17 cellular contexts compared by ENCODE assay signal in the genomic region with DNA sequence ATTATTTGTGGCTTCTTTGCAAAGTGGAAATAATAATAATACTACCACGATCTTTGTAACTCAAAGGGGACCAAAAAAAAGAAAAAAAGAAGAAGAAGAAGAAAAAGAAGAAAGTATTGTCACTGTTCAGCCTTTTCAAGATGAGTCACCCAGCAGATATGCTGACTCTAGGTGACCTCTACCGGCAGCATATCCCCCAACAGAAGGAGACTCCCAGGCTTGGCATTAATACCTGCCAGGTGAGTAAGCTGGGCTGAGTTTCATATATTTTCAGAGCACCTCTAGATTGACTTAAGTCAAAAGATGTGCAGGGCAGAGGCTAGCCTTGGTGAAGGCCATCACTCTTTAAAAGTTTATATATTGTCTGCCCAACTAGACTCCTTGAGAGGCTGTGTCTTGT. TPM values are rescaled to one million over a fixed set of nuclear protein-coding genes. Genes with fewer than 3 reads are reported as not detected.
DNase-seq lines count a peak whose midpoint lies in the region; ATAC-seq and TF ChIP-seq lines count a peak whose summit lies in the region.
"Had no signal": no experiment of that assay in that cellular context is flagged by ENCODE, and none has a peak within 500 bp of the region (broad histone marks: within the 10 kb centered on the region; RNA-seq: fewer than 3 reads in every experiment).

No MANE protein-coding gene starts in this region.

- H3K79me2 ChIP-seq in GM23248 (ENCODE audit: insufficient read depth) (no peaks in the 10 kb centered on the region), mesendoderm (ENCODE audit: control insufficient read depth, insufficient read depth, low read length) (no peaks in the 10 kb centered on the region)

- H3K36me3 Mint-ChIP-seq in endodermal cell (ENCODE audit: low read depth), result no peaks in the 10 kb centered on the region

- H3K36me3 ChIP-seq in GM23248 (ENCODE audit: low read depth), result no peaks in the 10 kb centered on the region
- H3K36me3 ChIP-seq in endodermal cell (ENCODE audit: control insufficient read depth, insufficient read depth, low read length), result no peaks in the 10 kb centered on the region
- no peaks in the 10 kb centered on the region for H3K36me3 ChIP-seq in mesendoderm (ENCODE audit: control insufficient read depth, insufficient read depth, low read length)

- CTCF ChIA-PET in RWPE1 (lab: Yijun Ruan, JAX), result no interaction called here

- H3K4me1 ChIP-seq in GM23248 (ENCODE audit: insufficient read depth) (peaks cover 37% of the 10 kb centered on the region), endodermal cell (ENCODE audit: control insufficient read depth, insufficient read depth, low read length) (no peaks in the 10 kb centered on the region), mesendoderm (ENCODE audit: control insufficient read depth, low read depth, low read length) (no peaks in the 10 kb centered on the region)
- H3K4me1 ChIP-seq: A549 had no signal

- H4K8ac ChIP-seq in mesendoderm (ENCODE audit: low read depth, low read length), result no peak overlapping the region

- no peak overlapping the region for H3K18ac ChIP-seq in mesendoderm (ENCODE audit: low read length)

- H3K9me3 Mint-ChIP-seq in endodermal cell, result peaks cover 2% of the 10 kb centered on the region
- no peaks in the 10 kb centered on the region for H3K9me3 Mint-ChIP-seq in stimulated activated naive CD8-positive, alpha-beta T cell treated with anti-CD3 and anti-CD28 coated beads, Interleukin-15, amount 100 ng/mL, for 72 hours

- no peak overlapping the region for H3K56ac ChIP-seq in mesendoderm (ENCODE audit: low read length)

- peaks cover 39% of the 10 kb centered on the region for H3F3A ChIP-seq in GM23248 (ENCODE audit: insufficient read depth)

- H3K79me1 ChIP-seq in mesendoderm (ENCODE audit: low read length), result no peaks in the 10 kb centered on the region

- H3K4me3 ChIP-seq in GM23248, result no peak overlapping the region
- no peak overlapping the region for H3K4me3 ChIP-seq in endodermal cell (ENCODE audit: low read length)
- no peak overlapping the region for H3K4me3 ChIP-seq in mesendoderm (ENCODE audit: low read length)
- H3K4me3 ChIP-seq: A549, K562 had no signal

- no peak overlapping the region for H2AK5ac ChIP-seq in mesendoderm (ENCODE audit: low read length)

- no peak overlapping the region for H2BK120ac ChIP-seq in mesendoderm (ENCODE audit: low read depth, low read length)

- no peak overlapping the region for H3K4ac ChIP-seq in mesendoderm (ENCODE audit: low read depth, low read length)

- no peak overlapping the region for H2BK5ac ChIP-seq in mesendoderm (ENCODE audit: low read length)

- TF ChIP-seq CTCF in RWPE1 (conservative IDR thresholded peaks at IDR 0.05; ENCODE audit: low read depth) (no peak), endodermal cell (conservative IDR thresholded peaks at IDR 0.05) (peak; percentile 42)

- H2AFZ ChIP-seq in GM23248, result no peak overlapping the region

- H4K5ac ChIP-seq in mesendoderm (ENCODE audit: low read length), result no peak overlapping the region

- WGBS in GM23248 (ENCODE audit: low coverage in 1 of 2, low lambda C conversion rate in 2 of 2, missing lambda C conversion rate in 2 of 2), 2 experiments, result 11% methylated on average over 2 of the region's 2 CpGs
- WGBS in endodermal cell (ENCODE audit: insufficient coverage in 1 of 2, insufficient read length in 1 of 2), 2 experiments, result 28 to 60% methylated on average over 1 to 2 of the region's 2 CpGs
- no CpG with 5 or more reads among the region's 2 CpGs for WGBS in mesendoderm (ENCODE audit: extremely low coverage, insufficient coverage, low lambda C conversion rate)

- H4K20me1 ChIP-seq in GM23248 (ENCODE audit: insufficient read depth), result no peaks in the 10 kb centered on the region

- no peak overlapping the region for H2BK15ac ChIP-seq in mesendoderm (replicated peaks; ENCODE audit: low read depth)

- in situ Hi-C loops in GM23248 (cut with MboI), result no loop called here

- H3K27ac Mint-ChIP-seq in endodermal cell, result no peak overlapping the region
- H3K27ac Mint-ChIP-seq in stimulated activated naive CD8-positive, alpha-beta T cell treated with anti-CD3 and anti-CD28 coated beads, Interleukin-15, amount 100 ng/mL, for 72 hours, result no peak overlapping the region

- H3K4me2 ChIP-seq in GM23248 (ENCODE audit: unreplicated experiment) (no peak overlapping the region), mesendoderm (ENCODE audit: low read length) (no peak overlapping the region)
- H3K4me2 ChIP-seq: A549 had no signal

- H3K9ac ChIP-seq in GM23248 (no peak overlapping the region), endodermal cell (ENCODE audit: extremely low read depth, low read length, poor library complexity, severe bottlenecking) (no peak overlapping the region), mesendoderm (ENCODE audit: low read length) (no peak overlapping the region)

- peaks cover 17% of the 10 kb centered on the region for H3K27me3 Mint-ChIP-seq in endodermal cell (ENCODE audit: insufficient read depth)
- H3K27me3 Mint-ChIP-seq in stimulated activated naive CD8-positive, alpha-beta T cell treated with anti-CD3 and anti-CD28 coated beads, Interleukin-15, amount 100 ng/mL, for 72 hours, result peaks cover 55% of the 10 kb centered on the region

- peak; percentile 16 for DNase-seq in GM23248
- peak; percentile 68 for DNase-seq in RWPE1 (ENCODE audit: low spot score)
- DNase-seq in endodermal cell, result peak; percentile 52
- peak; percentile 54 for DNase-seq in mesendoderm
- no peak for DNase-seq in stimulated activated naive CD8-positive, alpha-beta T cell treated with anti-CD3 and anti-CD28 coated beads, Interleukin-15, amount 100 ng/mL, for 72 hours
- no peak for DNase-seq in stimulated activated naive CD4-positive, alpha-beta T cell treated with Interleukin-2 at 50 U/mL for 16 hours (lab: John Stamatoyannopoulos, UW)
- DNase-seq: C1 segment of cervical spinal cord, H7, NCI-H1048, NCI-H1436 treated with DMSO at 0.1 percent for 48 hours, NCI-H2081, NCI-H510A, NCI-H774 had no signal

- no peak for ATAC-seq in GM18867 (IDR thresholded peaks at IDR 0.05; ENCODE audit: unreplicated experiment)
- no peak for ATAC-seq in stimulated activated naive CD8-positive, alpha-beta T cell treated with anti-CD3 and anti-CD28 coated beads, Interleukin-15, amount 100 ng/mL, for 72 hours
- ATAC-seq: A549, K562, Right ventricle myocardium inferior had no signal

- no peaks in the 10 kb centered on the region for H3K9me2 ChIP-seq in GM23248 (ENCODE audit: insufficient read depth)

- H3K9me3 ChIP-seq in GM23248 (ENCODE audit: low read depth) (no peaks in the 10 kb centered on the region), endodermal cell (ENCODE audit: control insufficient read depth, low read length) (no peaks in the 10 kb centered on the region)
- H3K9me3 ChIP-seq: A549 had no signal

- peaks cover 4% of the 10 kb centered on the region for H3K4me1 Mint-ChIP-seq in endodermal cell
- no peaks in the 10 kb centered on the region for H3K4me1 Mint-ChIP-seq in stimulated activated naive CD8-positive, alpha-beta T cell treated with anti-CD3 and anti-CD28 coated beads, Interleukin-15, amount 100 ng/mL, for 72 hours

- POLR2A ChIA-PET in RWPE1 (lab: Yijun Ruan, JAX; ENCODE audit: low non-redundant PET), result no interaction called here

- H3K27me3 ChIP-seq in GM23248 (replicated peaks; ENCODE audit: insufficient read depth), result no peaks in the 10 kb centered on the region
- no peaks in the 10 kb centered on the region for H3K27me3 ChIP-seq in endodermal cell (ENCODE audit: control insufficient read depth, insufficient read depth, low read length, poor library complexity, severe bottlenecking)
- H3K27me3 ChIP-seq in mesendoderm (ENCODE audit: insufficient read depth, low read length, poor library complexity), result no peaks in the 10 kb centered on the region

- no peak overlapping the region for H3K4me3 Mint-ChIP-seq in endodermal cell
- H3K4me3 Mint-ChIP-seq in stimulated activated naive CD8-positive, alpha-beta T cell treated with anti-CD3 and anti-CD28 coated beads, Interleukin-15, amount 100 ng/mL, for 72 hours, result no peak overlapping the region

- no peak overlapping the region for H3K23ac ChIP-seq in mesendoderm (ENCODE audit: low read length)

- H3K27ac ChIP-seq in GM23248, result no peak overlapping the region
- no peak overlapping the region for H3K27ac ChIP-seq in RWPE1
- H3K27ac ChIP-seq in endodermal cell (ENCODE audit: low read depth, low read length), result no peak overlapping the region
- H3K27ac ChIP-seq in mesendoderm (ENCODE audit: low read depth, low read length), result no peak overlapping the region
- H3K27ac ChIP-seq: A549 had no signal

RNA-seq across cellular contexts. Expression of gene GPR26, which starts 30.4 kb away (rescaled TPM):
- total RNA-seq in GM23248 (2014; rRNA removed; shearing (Covaris generic)), result not detected in 2 replicates
- not detected in 2 replicates for polyA plus RNA-seq in GM23248 (2016; fragmentation: Nextera tagmentation; extraction: Ambion mirVana)
- total RNA-seq in endodermal cell, result not detected
- not detected for polyA plus RNA-seq in endodermal cell (2013, experiment 1 of 2)
- polyA plus RNA-seq in endodermal cell (2013, experiment 2 of 2), result not detected
- not detected for polyA plus RNA-seq in mesendoderm (2013, experiment 1 of 2)
- polyA plus RNA-seq in mesendoderm (2013, experiment 2 of 2), result 0.01 TPM
- total RNA-seq: K562, Right ventricle myocardium inferior had no signal
- polyA plus RNA-seq: A549, K562 had no signal

Comparison
In these comparisons a context has a peak if more than half of its experiments do, and no peak if none do; other contexts are left out.
1. DNase-seq: peak in GM23248 (single experiment), RWPE1 (single experiment), endodermal cell (single experiment) and mesendoderm (single experiment); none in stimulated activated naive CD8-positive, alpha-beta T cell treated with anti-CD3 and anti-CD28 coated beads, Interleukin-15, amount 100 ng/mL, for 72 hours (0 of 2) and stimulated activated naive CD4-positive, alpha-beta T cell treated with Interleukin-2 at 50 U/mL for 16 hours (single experiment).